In genomic region chr9:128786681-128787582, GRCh38 we compare ENCODE assay signal across 8 cellular contexts. TPM values are rescaled to one million over a fixed set of nuclear protein-coding genes. Genes with fewer than 3 reads are reported as not detected.
DNase-seq lines count a peak whose midpoint lies in the region; ATAC-seq and TF ChIP-seq lines count a peak whose summit lies in the region.

Gene TBC1D13 (plus strand): TSS chr9:128787253. CDS start chr9:128787354, 101 bp downstream.

- H3K36me3 Mint-ChIP-seq in CD4-positive, alpha-beta T cell (ENCODE audit: low read depth): peaks cover 31% of the 10 kb centered on the region
- peaks cover 10% of the 10 kb centered on the region for H3K36me3 Mint-ChIP-seq in activated CD8-positive, alpha-beta T cell treated with anti-CD3 and anti-CD28 coated beads, Interleukin-2, amount 10 ng/mL, durations not matched to agents 7 days and 5 days (ENCODE audit: low read depth)

- POLR2A ChIA-PET in CD4-positive, alpha-beta T cell (lab: Charles Lee): interaction anchor here (2.3 to 5.7 kb wide), 2 partner anchors 15 to 63 kb away, joined by 9 to 49 read pairs; partner anchors contain the start of genes ZDHHC12 and ZER1
- POLR2A ChIA-PET in activated CD8-positive, alpha-beta T cell treated with anti-CD3 and anti-CD28 coated beads, Interleukin-2, amount 10 ng/mL, durations not matched to agents 7 days and 5 days (lab: Charles Lee): interaction anchor here (0.6 to 1.5 kb wide), 3 partner anchors 15 to 31 kb away, joined by 3 to 6 read pairs (median 4); partner anchors contain the start of gene ENDOG

- H3K4me3 ChIP-seq in ectodermal cell (ENCODE audit: insufficient read depth, low read depth, low read length): peak within 1 kb of the TSS; percentile 89
- H3K4me3 ChIP-seq in lower lobe of right lung: peak within 1 kb of the TSS; percentile 91

- 10% methylated on average over 64 of the region's 64 CpGs for WGBS in ectodermal cell, 2 experiments

- peak within 1 kb of the TSS; percentile 99 for H3K27ac Mint-ChIP-seq in CD4-positive, alpha-beta T cell
- H3K27ac Mint-ChIP-seq in activated CD8-positive, alpha-beta T cell treated with anti-CD3 and anti-CD28 coated beads, Interleukin-2, amount 10 ng/mL, durations not matched to agents 7 days and 5 days: peak within 1 kb of the TSS; percentile 89

- H3K4me1 ChIP-seq in ectodermal cell (ENCODE audit: control insufficient read depth, insufficient read depth, low read length) (no peaks in the 10 kb centered on the region), lower lobe of right lung (peaks cover 14% of the 10 kb centered on the region)

- CTCF ChIA-PET in CD4-positive, alpha-beta T cell (lab: Charles Lee): interaction anchor here (1.1 kb wide), 1 partner anchor 31 kb away, joined by 5 read pairs; the partner anchor contains the start of gene ENDOG
- CTCF ChIA-PET in activated CD8-positive, alpha-beta T cell treated with anti-CD3 and anti-CD28 coated beads, Interleukin-2, amount 10 ng/mL, durations not matched to agents 7 days and 5 days (lab: Charles Lee): no interaction called here

- peaks cover 25% of the 10 kb centered on the region for H3K4me1 Mint-ChIP-seq in CD4-positive, alpha-beta T cell (ENCODE audit: low read depth)
- peaks cover 21% of the 10 kb centered on the region for H3K4me1 Mint-ChIP-seq in activated CD8-positive, alpha-beta T cell treated with anti-CD3 and anti-CD28 coated beads, Interleukin-2, amount 10 ng/mL, durations not matched to agents 7 days and 5 days (ENCODE audit: low read depth)

- peak; percentile 92 for ATAC-seq in CD4-positive, alpha-beta T cell (ENCODE audit: poor library complexity)
- peak; percentile 95 for ATAC-seq in GM19463 (IDR thresholded peaks at IDR 0.05; ENCODE audit: unreplicated experiment)
- ATAC-seq in activated CD8-positive, alpha-beta T cell treated with anti-CD3 and anti-CD28 coated beads, Interleukin-2, amount 10 ng/mL, durations not matched to agents 7 days and 5 days: peak; percentile 98
- peak; percentile 99 for ATAC-seq in lower lobe of right lung

- intact Hi-C loops in CD4-positive, alpha-beta T cell (cut with DNase I, micrococcal nuclease): loop anchor here (1.0 to 10.0 kb wide), 7 partner anchors 16 to 465 kb away; partner anchors contain the start of genes ZER1 (in 2 of the 2), COQ4 (in 1 of the 2), ENDOG (in 1 of the 2) and LRRC8A (in 1 of the 2)
- intact Hi-C loops in lower lobe of right lung (cut with DNase I): no loop called here

- H3K9me3 ChIP-seq in CD4-positive, alpha-beta T cell (ENCODE audit: control insufficient read depth, low read length): no peaks in the 10 kb centered on the region
- H3K9me3 ChIP-seq in ectodermal cell (ENCODE audit: control insufficient read depth, low read length) (no peaks in the 10 kb centered on the region), lower lobe of right lung (no peaks in the 10 kb centered on the region)

- H3K9me3 Mint-ChIP-seq in CD4-positive, alpha-beta T cell: no peaks in the 10 kb centered on the region
- H3K9me3 Mint-ChIP-seq in activated CD8-positive, alpha-beta T cell treated with anti-CD3 and anti-CD28 coated beads, Interleukin-2, amount 10 ng/mL, durations not matched to agents 7 days and 5 days (ENCODE audit: insufficient read depth): no peaks in the 10 kb centered on the region

- peak within 1 kb of the TSS; percentile 96 for H3K4me3 Mint-ChIP-seq in CD4-positive, alpha-beta T cell
- peak within 1 kb of the TSS; percentile 95 for H3K4me3 Mint-ChIP-seq in activated CD8-positive, alpha-beta T cell treated with anti-CD3 and anti-CD28 coated beads, Interleukin-2, amount 10 ng/mL, durations not matched to agents 7 days and 5 days

- DNase-seq in CD4-positive, alpha-beta T cell: peak; percentile 82 to 92 (median 86)
- DNase-seq in HS-27A (ENCODE audit: low read depth) (peak; percentile 46), NK-92 (lab: John Stamatoyannopoulos, UW; ENCODE audit: unreplicated experiment) (peak; percentile 48), lower lobe of right lung (peak; percentile 93)
- DNase-seq in activated CD8-positive, alpha-beta T cell treated with anti-CD3 and anti-CD28 coated beads, Interleukin-2, amount 10 ng/mL, durations not matched to agents 7 days and 5 days: peak; percentile 91
- peak; percentile 70 to 86 (median 81) for DNase-seq in stimulated activated CD4-positive, alpha-beta T cell treated with anti-CD3 and anti-CD28 coated beads, TNF-alpha, amount 100 ng/mL, for 1 hour (ENCODE audit: low read depth in 3 of 3, low spot score in 1 of 3)

- H3K27me3 Mint-ChIP-seq in CD4-positive, alpha-beta T cell: no peaks in the 10 kb centered on the region
- no peaks in the 10 kb centered on the region for H3K27me3 Mint-ChIP-seq in activated CD8-positive, alpha-beta T cell treated with anti-CD3 and anti-CD28 coated beads, Interleukin-2, amount 10 ng/mL, durations not matched to agents 7 days and 5 days (ENCODE audit: low read depth)

- TF ChIP-seq CTCF in CD4-positive, alpha-beta T cell (IDR thresholded peaks at IDR 0.05): no peak
- no peak for TF ChIP-seq CTCF in lower lobe of right lung (IDR thresholded peaks at IDR 0.05)

- H3K36me3 ChIP-seq in ectodermal cell (ENCODE audit: control insufficient read depth, insufficient read depth, low read length) (peaks cover 3% of the 10 kb centered on the region), lower lobe of right lung (peaks cover 17% of the 10 kb centered on the region)

- H3K27ac ChIP-seq in CD4-positive, alpha-beta T cell (ENCODE audit: low read depth, low read length): peak within 1 kb of the TSS; percentile 77
- H3K27ac ChIP-seq in ectodermal cell (ENCODE audit: insufficient read depth, low read depth, low read length, poor library complexity, severe bottlenecking): peak within 1 kb of the TSS; percentile 74
- peak within 1 kb of the TSS; percentile 85 for H3K27ac ChIP-seq in lower lobe of right lung

- H3K27me3 ChIP-seq in CD4-positive, alpha-beta T cell (ENCODE audit: control insufficient read depth, insufficient read depth, low read length): no peaks in the 10 kb centered on the region
- H3K27me3 ChIP-seq in ectodermal cell (ENCODE audit: control insufficient read depth, insufficient read depth, low read length, poor library complexity, severe bottlenecking) (no peaks in the 10 kb centered on the region), lower lobe of right lung (ENCODE audit: low read depth) (no peaks in the 10 kb centered on the region)

RNA-seq across cellular contexts. Expression of gene TBC1D13, which starts in this region (rescaled TPM):
- total RNA-seq in CD4-positive, alpha-beta T cell: 10 to 100 TPM; 25.4 to 28.7 TPM
- total RNA-seq in activated CD8-positive, alpha-beta T cell treated with anti-CD3 and anti-CD28 coated beads, Interleukin-2, amount 10 ng/mL, durations not matched to agents 7 days and 5 days: 10 to 100 TPM; 19.1 to 22.5 TPM
- polyA plus RNA-seq in ectodermal cell (2013, experiment 1 of 4): 29.5 TPM
- 35.4 TPM for polyA plus RNA-seq in ectodermal cell (2013, experiment 2 of 4)
- 25.1 TPM for polyA plus RNA-seq in ectodermal cell (2013, experiment 3 of 4)
- polyA plus RNA-seq in ectodermal cell (2013, experiment 4 of 4): 28.3 TPM
- total RNA-seq in lower lobe of right lung: 25.6 TPM

Comparison
In these comparisons a context has a peak if more than half of its experiments do, and no peak if none do; other contexts are left out.
1. Peak in every context shown above with its lines: DNase-seq, ATAC-seq, H3K4me3 ChIP-seq and H3K27ac ChIP-seq.